Comparison of ENCODE assay signal across 19 cellular contexts in the genomic region with DNA sequence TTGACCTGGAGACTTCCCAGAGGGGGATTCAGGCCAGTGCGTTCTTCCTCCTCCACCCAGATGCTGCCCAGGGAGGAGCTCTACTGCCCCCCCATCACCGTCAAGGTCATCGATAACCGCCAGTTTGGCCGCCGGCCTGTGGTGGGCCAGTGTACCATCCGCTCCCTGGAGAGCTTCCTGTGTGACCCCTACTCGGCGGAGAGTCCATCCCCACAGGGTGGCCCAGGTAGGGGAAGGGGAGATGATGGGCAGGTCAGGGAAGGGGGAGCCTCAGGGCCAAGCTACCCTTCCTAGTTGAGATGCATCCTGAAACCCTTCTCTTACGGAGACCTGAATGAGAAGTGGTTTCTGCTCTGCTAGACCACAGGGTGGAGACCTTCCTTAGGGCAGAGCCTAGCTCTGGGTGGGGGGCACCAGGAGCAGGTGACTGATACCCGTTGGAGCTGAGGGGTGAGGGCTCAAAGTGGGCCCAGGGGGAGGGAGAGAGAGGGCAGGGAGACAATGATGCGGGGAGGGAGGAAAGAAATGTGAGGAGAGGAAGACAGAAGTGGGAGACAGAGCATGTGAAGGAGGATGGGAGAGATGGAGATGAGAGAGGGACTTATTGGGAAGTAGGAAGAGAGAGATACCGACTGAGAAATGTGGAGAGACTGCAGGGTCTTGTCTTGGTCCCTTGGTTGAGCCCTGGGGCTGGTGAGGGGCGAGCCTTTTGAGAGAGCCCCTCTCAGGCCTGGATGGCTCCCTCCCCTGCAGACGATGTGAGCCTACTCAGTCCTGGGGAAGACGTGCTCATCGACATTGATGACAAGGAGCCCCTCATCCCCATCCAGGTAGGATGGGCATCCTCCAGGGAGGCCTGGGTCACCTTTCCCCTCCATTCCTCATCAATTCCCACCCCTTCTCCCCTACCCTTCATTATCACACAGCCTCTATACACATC.
DNase-seq lines count a peak whose midpoint lies in the region; ATAC-seq and TF ChIP-seq lines count a peak whose summit lies in the region.
"Had no signal": no experiment of that assay in that cellular context is flagged by ENCODE, and none has a peak within 500 bp of the region (broad histone marks: within the 10 kb centered on the region; RNA-seq: fewer than 3 reads in every experiment).

No MANE protein-coding gene starts in this region.

- no peak for TF ChIP-seq CTCF in left lung (IDR thresholded peaks at IDR 0.05)
- no peak for TF ChIP-seq CTCF in stomach (IDR thresholded peaks at IDR 0.05)
- no peak for TF ChIP-seq CTCF in neural progenitor cell (IDR thresholded peaks at IDR 0.05)

- H3K27me3 ChIP-seq in left lung (no peaks in the 10 kb centered on the region), stomach (no peaks in the 10 kb centered on the region), neural progenitor cell (no peaks in the 10 kb centered on the region)
- H3K27me3 ChIP-seq: BLaER1 had no signal

- DNase-seq in activated T-cell treated with anti-CD3 and anti-CD28 coated beads, Interleukin-2, amount 50 U/mL, for 24 hours = peak; percentile 9
- DNase-seq in activated T-cell treated with anti-CD3 and anti-CD28 coated beads, Interleukin-2, amount 50 U/mL, for 4 hours = no peak
- peak; percentile 31 for DNase-seq in activated CD8-positive, alpha-beta memory T cell treated with anti-CD3 and anti-CD28 coated beads, Interleukin-2, amount 10 ng/mL, durations not matched to agents 7 days and 5 days
- peak; percentile 19 to 48 for DNase-seq in left lung
- DNase-seq in stomach = peak; percentile 13
- DNase-seq in effector memory CD8-positive, alpha-beta T cell = no peak
- no peak for DNase-seq in neural progenitor cell (ENCODE audit: low spot score)
- DNase-seq: activated CD4-positive, alpha-beta T cell treated with anti-CD3 and anti-CD28 coated beads for 48 hours; activated naive CD4-positive, alpha-beta T cell treated with anti-CD3 and anti-CD28 coated beads for 36 hours; foreskin melanocyte; kidney glomerular epithelial cell; NCI-H187 treated with DMSO at 0.1 percent for 48 hours; NK-92 treated with Interleukin-12 subunit alpha and Interleukin-12 subunit beta, amount 100 ng/mL, for 24 hours had no signal

- no peaks in the 10 kb centered on the region for H4K20me1 ChIP-seq in neural progenitor cell (ENCODE audit: low read depth)
- H4K20me1 ChIP-seq: BLaER1 had no signal

- no peaks in the 10 kb centered on the region for H3K9me3 Mint-ChIP-seq in activated T-cell treated with anti-CD3 and anti-CD28 coated beads, Interleukin-2, amount 50 U/mL, for 24 hours
- no peaks in the 10 kb centered on the region for H3K9me3 Mint-ChIP-seq in activated T-cell treated with anti-CD3 and anti-CD28 coated beads, Interleukin-2, amount 50 U/mL, for 4 hours
- no peaks in the 10 kb centered on the region for H3K9me3 Mint-ChIP-seq in activated CD8-positive, alpha-beta memory T cell treated with anti-CD3 and anti-CD28 coated beads, Interleukin-2, amount 10 ng/mL, durations not matched to agents 7 days and 5 days (ENCODE audit: low read depth)
- no peaks in the 10 kb centered on the region for H3K9me3 Mint-ChIP-seq in effector memory CD8-positive, alpha-beta T cell
- H3K9me3 Mint-ChIP-seq in neural progenitor cell = no peaks in the 10 kb centered on the region
- H3K9me3 Mint-ChIP-seq: activated naive CD4-positive, alpha-beta T cell treated with anti-CD3 and anti-CD28 coated beads for 36 hours; dendritic cell treated with granulocyte-macrophage colony-stimulating factor and Interleukin-4, amounts not matched to agents 40 ng/mL and 50 ng/mL, for 4 days; stimulated activated memory B cell treated with anti-CD40 and anti-IgM and Interleukin-4, amounts not matched to agents 10 μg/mL and 1 μg/mL and 100 μg/mL, for 72 hours had no signal

- H3K9me3 ChIP-seq in left lung (no peaks in the 10 kb centered on the region), stomach (no peaks in the 10 kb centered on the region), neural progenitor cell (ENCODE audit: low read depth) (no peaks in the 10 kb centered on the region)
- H3K9me3 ChIP-seq: BLaER1 had no signal

- H3K79me2 ChIP-seq in neural progenitor cell (ENCODE audit: low read depth) = no peaks in the 10 kb centered on the region

- CTCF ChIA-PET in activated CD8-positive, alpha-beta memory T cell treated with anti-CD3 and anti-CD28 coated beads, Interleukin-2, amount 10 ng/mL, durations not matched to agents 7 days and 5 days (lab: Charles Lee) = no interaction called here

- H3K27ac ChIP-seq in left lung = no peak overlapping the region
- no peak overlapping the region for H3K27ac ChIP-seq in stomach
- no peak overlapping the region for H3K27ac ChIP-seq in neural progenitor cell
- H3K27ac ChIP-seq: BLaER1, KMS-11 had no signal

- H3K4me1 Mint-ChIP-seq in activated T-cell treated with anti-CD3 and anti-CD28 coated beads, Interleukin-2, amount 50 U/mL, for 24 hours (ENCODE audit: low read depth) = no peaks in the 10 kb centered on the region
- no peaks in the 10 kb centered on the region for H3K4me1 Mint-ChIP-seq in activated T-cell treated with anti-CD3 and anti-CD28 coated beads, Interleukin-2, amount 50 U/mL, for 4 hours (ENCODE audit: low read depth)
- no peaks in the 10 kb centered on the region for H3K4me1 Mint-ChIP-seq in activated CD8-positive, alpha-beta memory T cell treated with anti-CD3 and anti-CD28 coated beads, Interleukin-2, amount 10 ng/mL, durations not matched to agents 7 days and 5 days
- peaks cover 0 to 2% of the 10 kb centered on the region in 2 donors for H3K4me1 Mint-ChIP-seq in effector memory CD8-positive, alpha-beta T cell (ENCODE audit: low read depth in 2 of 2)
- H3K4me1 Mint-ChIP-seq in neural progenitor cell = peaks cover 4% of the 10 kb centered on the region
- H3K4me1 Mint-ChIP-seq: stimulated activated memory B cell treated with anti-CD40 and anti-IgM and Interleukin-4, amounts not matched to agents 10 μg/mL and 1 μg/mL and 100 μg/mL, for 72 hours had no signal

- TF ChIP-seq POLR2A in stomach (IDR thresholded peaks at IDR 0.05) = no peak

- no peak for TF ChIP-seq EP300 in stomach (IDR thresholded peaks at IDR 0.05)

- ATAC-seq in activated T-cell treated with anti-CD3 and anti-CD28 coated beads, Interleukin-2, amount 50 U/mL, for 4 hours = no peak
- no peak for ATAC-seq in activated CD8-positive, alpha-beta memory T cell treated with anti-CD3 and anti-CD28 coated beads, Interleukin-2, amount 10 ng/mL, durations not matched to agents 7 days and 5 days
- ATAC-seq in left lung = no peak
- no peak for ATAC-seq in GM21515 (IDR thresholded peaks at IDR 0.05; ENCODE audit: unreplicated experiment)
- no peak for ATAC-seq in effector memory CD8-positive, alpha-beta T cell (replicated peaks)
- ATAC-seq: right cardiac atrium; stimulated activated memory B cell treated with anti-CD40 and anti-IgM and Interleukin-4, amounts not matched to agents 10 μg/mL and 1 μg/mL and 100 μg/mL, for 72 hours had no signal

- no peaks in the 10 kb centered on the region for H3F3A ChIP-seq in neural progenitor cell (ENCODE audit: low read depth)

- H3K9ac ChIP-seq in neural progenitor cell = no peak overlapping the region
- H3K9ac ChIP-seq: BLaER1, KMS-11 had no signal

- H3K27me3 Mint-ChIP-seq in activated T-cell treated with anti-CD3 and anti-CD28 coated beads, Interleukin-2, amount 50 U/mL, for 24 hours = peaks cover 3% of the 10 kb centered on the region
- peaks cover 13% of the 10 kb centered on the region for H3K27me3 Mint-ChIP-seq in activated T-cell treated with anti-CD3 and anti-CD28 coated beads, Interleukin-2, amount 50 U/mL, for 4 hours (ENCODE audit: low read depth)
- no peaks in the 10 kb centered on the region for H3K27me3 Mint-ChIP-seq in activated CD8-positive, alpha-beta memory T cell treated with anti-CD3 and anti-CD28 coated beads, Interleukin-2, amount 10 ng/mL, durations not matched to agents 7 days and 5 days
- peaks cover 0 to 29% of the 10 kb centered on the region in 2 donors for H3K27me3 Mint-ChIP-seq in effector memory CD8-positive, alpha-beta T cell
- H3K27me3 Mint-ChIP-seq in neural progenitor cell (ENCODE audit: insufficient read depth, low read depth) = peaks cover 7% of the 10 kb centered on the region
- H3K27me3 Mint-ChIP-seq: dendritic cell treated with granulocyte-macrophage colony-stimulating factor and Interleukin-4, amounts not matched to agents 40 ng/mL and 50 ng/mL, for 4 days had no signal

- no peak overlapping the region for H3K27ac Mint-ChIP-seq in activated T-cell treated with anti-CD3 and anti-CD28 coated beads, Interleukin-2, amount 50 U/mL, for 24 hours
- H3K27ac Mint-ChIP-seq in activated CD8-positive, alpha-beta memory T cell treated with anti-CD3 and anti-CD28 coated beads, Interleukin-2, amount 10 ng/mL, durations not matched to agents 7 days and 5 days = no peak overlapping the region
- H3K27ac Mint-ChIP-seq in effector memory CD8-positive, alpha-beta T cell = no peak overlapping the region
- no peak overlapping the region for H3K27ac Mint-ChIP-seq in neural progenitor cell
- H3K27ac Mint-ChIP-seq: activated naive CD4-positive, alpha-beta T cell treated with anti-CD3 and anti-CD28 coated beads for 36 hours; dendritic cell treated with granulocyte-macrophage colony-stimulating factor and Interleukin-4, amounts not matched to agents 40 ng/mL and 50 ng/mL, for 4 days; stimulated activated memory B cell treated with anti-CD40 and anti-IgM and Interleukin-4, amounts not matched to agents 10 μg/mL and 1 μg/mL and 100 μg/mL, for 72 hours had no signal

- H3K36me3 Mint-ChIP-seq in activated T-cell treated with anti-CD3 and anti-CD28 coated beads, Interleukin-2, amount 50 U/mL, for 24 hours (ENCODE audit: low read depth) = no peaks in the 10 kb centered on the region
- no peaks in the 10 kb centered on the region for H3K36me3 Mint-ChIP-seq in activated T-cell treated with anti-CD3 and anti-CD28 coated beads, Interleukin-2, amount 50 U/mL, for 4 hours (ENCODE audit: insufficient read depth)
- H3K36me3 Mint-ChIP-seq in activated CD8-positive, alpha-beta memory T cell treated with anti-CD3 and anti-CD28 coated beads, Interleukin-2, amount 10 ng/mL, durations not matched to agents 7 days and 5 days = no peaks in the 10 kb centered on the region
- H3K36me3 Mint-ChIP-seq in effector memory CD8-positive, alpha-beta T cell (ENCODE audit: insufficient read depth) = no peaks in the 10 kb centered on the region
- no peaks in the 10 kb centered on the region for H3K36me3 Mint-ChIP-seq in neural progenitor cell
- H3K36me3 Mint-ChIP-seq: stimulated activated memory B cell treated with anti-CD40 and anti-IgM and Interleukin-4, amounts not matched to agents 10 μg/mL and 1 μg/mL and 100 μg/mL, for 72 hours had no signal

- H3K4me2 ChIP-seq in neural progenitor cell = no peak overlapping the region
- H3K4me2 ChIP-seq: BLaER1, KMS-11 had no signal

- no peak overlapping the region for H3K4me3 ChIP-seq in left lung
- H3K4me3 ChIP-seq in stomach = no peak overlapping the region
- H3K4me3 ChIP-seq in neural progenitor cell = no peak overlapping the region
- H3K4me3 ChIP-seq: BLaER1 had no signal

- H3K36me3 ChIP-seq in left lung (peaks cover 0 to 70% of the 10 kb centered on the region in 2 donors), stomach (peaks cover 0 to 12% (median 0%) of the 10 kb centered on the region in 4 donors), neural progenitor cell (no peaks in the 10 kb centered on the region)
- H3K36me3 ChIP-seq: BLaER1 had no signal

- H3K4me1 ChIP-seq in left lung = peaks cover 12 to 15% of the 10 kb centered on the region in 2 donors
- H3K4me1 ChIP-seq in stomach = peaks cover 4 to 20% (median 13%) of the 10 kb centered on the region in 4 donors
- H3K4me1 ChIP-seq in neural progenitor cell = no peaks in the 10 kb centered on the region

- H3K4me3 Mint-ChIP-seq in activated T-cell treated with anti-CD3 and anti-CD28 coated beads, Interleukin-2, amount 50 U/mL, for 24 hours = no peak overlapping the region
- H3K4me3 Mint-ChIP-seq in activated T-cell treated with anti-CD3 and anti-CD28 coated beads, Interleukin-2, amount 50 U/mL, for 4 hours = no peak overlapping the region
- no peak overlapping the region for H3K4me3 Mint-ChIP-seq in activated CD8-positive, alpha-beta memory T cell treated with anti-CD3 and anti-CD28 coated beads, Interleukin-2, amount 10 ng/mL, durations not matched to agents 7 days and 5 days
- H3K4me3 Mint-ChIP-seq in effector memory CD8-positive, alpha-beta T cell = no peak overlapping the region
- no peak overlapping the region for H3K4me3 Mint-ChIP-seq in neural progenitor cell
- H3K4me3 Mint-ChIP-seq: activated naive CD4-positive, alpha-beta T cell treated with anti-CD3 and anti-CD28 coated beads for 36 hours; dendritic cell treated with granulocyte-macrophage colony-stimulating factor and Interleukin-4, amounts not matched to agents 40 ng/mL and 50 ng/mL, for 4 days; stimulated activated memory B cell treated with anti-CD40 and anti-IgM and Interleukin-4, amounts not matched to agents 10 μg/mL and 1 μg/mL and 100 μg/mL, for 72 hours had no signal

- intact Hi-C loops in left lung (cut with DNase I) (loop anchor here in 1 of 2 donors (5.0 kb wide), 1 partner anchor 184 kb away; no protein-coding TSS in a partner anchor), stomach (cut with DNase I; ENCODE audit: low total_unique reads) (no loop called here)

- no peak overlapping the region for H2AFZ ChIP-seq in neural progenitor cell (replicated peaks)

- WGBS in stomach, 5 donors = 85 to 92% (median 89%) methylated on average over 17 of the region's 17 CpGs

Comparison
In these comparisons a context has a peak if more than half of its experiments do, and no peak if none do; other contexts are left out.
1. DNase-seq: peak in activated T-cell treated with anti-CD3 and anti-CD28 coated beads, Interleukin-2, amount 50 U/mL, for 24 hours (single experiment), activated CD8-positive, alpha-beta memory T cell treated with anti-CD3 and anti-CD28 coated beads, Interleukin-2, amount 10 ng/mL, durations not matched to agents 7 days and 5 days (single experiment), left lung (2 of 2) and stomach (single experiment); none in activated T-cell treated with anti-CD3 and anti-CD28 coated beads, Interleukin-2, amount 50 U/mL, for 4 hours (single experiment), effector memory CD8-positive, alpha-beta T cell (0 of 3) and neural progenitor cell (single experiment).